ENCODE assay signal across 40 cellular contexts in genomic region chr12:42255221-42255874, GRCh38. TPM values are rescaled to one million over a fixed set of nuclear protein-coding genes. Genes with fewer than 3 reads are reported as not detected.
DNase-seq lines count a peak whose midpoint lies in the region; ATAC-seq, FAIRE-seq and TF ChIP-seq lines count a peak whose summit lies in the region.
"Had no signal": no experiment of that assay in that cellular context is flagged by ENCODE, and none has a peak within 500 bp of the region (broad histone marks: within the 10 kb centered on the region; RNA-seq: fewer than 3 reads in every experiment).

No MANE protein-coding gene starts in this region.

- no peak overlapping the region for H3K14ac ChIP-seq in H1 (ENCODE audit: insufficient read length)

- H3K27me3 ChIP-seq in H1 (replicated peaks in 1 of 4; ENCODE audit: control insufficient read depth in 3 of 4, extremely low read depth in 1 of 4, insufficient read depth in 3 of 4, low read length in 3 of 4), result no peaks in the 10 kb centered on the region
- H3K27me3 ChIP-seq in body of pancreas, result no peaks in the 10 kb centered on the region
- H3K27me3 ChIP-seq: Peyer's patch, suprapubic skin, upper lobe of left lung had no signal

- no peak overlapping the region for H4K8ac ChIP-seq in H1 (ENCODE audit: extremely low read depth, insufficient read depth, low read length)

- no peak overlapping the region for H3K56ac ChIP-seq in H1 (replicated peaks; ENCODE audit: insufficient read length, low read depth, low read length)

- H3K4me1 ChIP-seq in H1 (replicated peaks in 1 of 4; ENCODE audit: control insufficient read depth in 3 of 4, insufficient read depth in 4 of 4, low read length in 3 of 4) (no peaks in the 10 kb centered on the region), body of pancreas (no peaks in the 10 kb centered on the region)
- H3K4me1 ChIP-seq: Peyer's patch, psoas muscle, suprapubic skin, upper lobe of left lung had no signal

- H3K4me3 ChIP-seq in H1 (ENCODE audit: extremely low read depth in 1 of 4, insufficient read depth in 2 of 4, low read depth in 3 of 4, low read length in 4 of 4), result no peak overlapping the region
- H3K4me3 ChIP-seq in retinal pigment epithelial cell (ENCODE audit: low read length), result no peak overlapping the region
- H3K4me3 ChIP-seq in body of pancreas, result no peak overlapping the region
- H3K4me3 ChIP-seq: Peyer's patch, psoas muscle, suprapubic skin, upper lobe of left lung had no signal

- POLR2A ChIA-PET in H1 (lab: Charles Lee; ENCODE audit: partially characterized antibody), result no interaction called here

- WGBS in H1 (ENCODE audit: extremely low coverage in 1 of 2, insufficient coverage in 1 of 2, insufficient read length in 1 of 2, insufficient replicate concordance in 2 of 2, low coverage in 1 of 2, low lambda C conversion rate in 2 of 2, missing lambda C conversion rate in 1 of 2), 2 experiments, result 86% methylated on average over 2 of the region's 2 CpGs; no CpG with 5 or more reads in 1 of the 2 experiments
- 88 to 100% methylated on average over 2 of the region's 2 CpGs for WGBS in body of pancreas, 2 donors

- H3K27ac ChIP-seq in H1 (ENCODE audit: low read depth, low read length) (no peak overlapping the region), body of pancreas (no peak overlapping the region)
- H3K27ac ChIP-seq: Peyer's patch, psoas muscle, suprapubic skin, upper lobe of left lung, VCaP had no signal

- H3K4ac ChIP-seq in H1 (replicated peaks; ENCODE audit: insufficient read length, low read depth, low read length), result no peak overlapping the region

- no peak overlapping the region for H3K23ac ChIP-seq in H1 (ENCODE audit: insufficient read length)

- no peak; a peak in 1 of 4 replicates for TF ChIP-seq RAD21 in H1 (IDR thresholded peaks at IDR 0.05 in 1 of 2, conservative IDR thresholded peaks at IDR 0.05 in 1 of 2; ENCODE audit: low read depth in 2 of 2, low read length in 2 of 2)

- no peak overlapping the region for H2BK12ac ChIP-seq in H1 (ENCODE audit: low read depth, low read length)

- H3K36me3 ChIP-seq in H1 (ENCODE audit: control insufficient read depth in 2 of 4, insufficient read depth in 4 of 4, low read length in 3 of 4), result no peaks in the 10 kb centered on the region
- H3K36me3 ChIP-seq in body of pancreas (replicated peaks in 1 of 2; ENCODE audit: insufficient read depth in 1 of 2, low read depth in 2 of 2), result no peaks in the 10 kb centered on the region
- H3K36me3 ChIP-seq: Peyer's patch, suprapubic skin, upper lobe of left lung had no signal

- H3K18ac ChIP-seq in H1 (ENCODE audit: extremely low read depth, low read length), result no peak overlapping the region

- H3K9ac ChIP-seq in H1 (replicated peaks in 1 of 4; ENCODE audit: extremely low read depth in 1 of 4, low read depth in 3 of 4, low read length in 3 of 4), result no peak overlapping the region

- intact Hi-C loops in body of pancreas (cut with DNase I), result no loop called here

- H3K79me1 ChIP-seq in H1 (ENCODE audit: low read depth, low read length), result no peaks in the 10 kb centered on the region

- no peaks in the 10 kb centered on the region for H3K9me3 ChIP-seq in H1 (ENCODE audit: insufficient read depth in 2 of 2, low read depth in 1 of 2, low read length in 1 of 2)
- H3K9me3 ChIP-seq in body of pancreas, result no peaks in the 10 kb centered on the region
- H3K9me3 ChIP-seq: Peyer's patch, psoas muscle, suprapubic skin, upper lobe of left lung had no signal

- TF ChIP-seq POLR2A in H1 (IDR thresholded peaks at IDR 0.05; ENCODE audit: control extremely low read depth in 1 of 2, low read depth in 2 of 2, low read length in 2 of 2) (no peak), body of pancreas (IDR thresholded peaks at IDR 0.05) (no peak)

- no peak overlapping the region for H2BK5ac ChIP-seq in H1 (ENCODE audit: low read depth, low read length)

- H2BK20ac ChIP-seq in H1 (ENCODE audit: low read length), result no peak overlapping the region

- H2BK120ac ChIP-seq in H1 (replicated peaks; ENCODE audit: low read depth, low read length), result no peak overlapping the region

- no peak overlapping the region for H3K4me2 ChIP-seq in H1 (ENCODE audit: insufficient read depth in 1 of 2, low read depth in 2 of 2, low read length in 2 of 2)

- DNase-seq in DMS53 (lab: John Stamatoyannopoulos, UW), result peak; percentile 65
- DNase-seq in DMS53 treated with DMSO at 0.1 percent for 48 hours (lab: John Stamatoyannopoulos, UW; ENCODE audit: unreplicated experiment), result no peak
- no peak for DNase-seq in H1 (ENCODE audit: low read depth in 1 of 2, low spot score in 2 of 2)
- no peak for DNase-seq in retinal pigment epithelial cell (ENCODE audit: low read depth)
- no peak for DNase-seq in superior temporal gyrus (ENCODE audit: extremely low spot score)
- DNase-seq in GM19240 (ENCODE audit: insufficient read length, low spot score), result no peak
- DNase-seq in body of pancreas, result no peak
- DNase-seq: 8988T; activated CD4-positive, alpha-beta T cell treated with anti-CD3 and anti-CD28 coated beads for 48 hours; activated CD8-positive, alpha-beta memory T cell treated with anti-CD3 and anti-CD28 coated beads for 24 hours; activated effector memory CD4-positive, alpha-beta T cell treated with Interleukin-2 at 50 U/mL for 16 hours; activated naive CD8-positive, alpha-beta T cell treated with anti-CD3 and anti-CD28 coated beads, Interleukin-2, amount 10 ng/mL, durations not matched to agents 7 days and 5 days; activated T-cell treated with anti-CD3 and anti-CD28 coated beads for 4 hours; aorta; Calu3; caudate nucleus; CD4-positive, CD25-positive, alpha-beta regulatory T cell; cortex of kidney; effector memory CD4-positive, alpha-beta T cell; foreskin fibroblast; H7; head of caudate nucleus; Kasumi-1; MV-4-11; naive thymus-derived CD8-positive, alpha-beta T cell; NCI-H1436; NCI-H2081; occipital lobe; Peyer's patch; psoas muscle; SHP77; stimulated activated CD4-positive, alpha-beta T cell treated with anti-CD3 and anti-CD28 coated beads, Interleukin-4, amount 100 ng/mL, for 24 hours; T-helper 9 cell; upper lobe of left lung had no signal

- CTCF ChIA-PET in H1 (lab: Charles Lee; ENCODE audit: partially characterized antibody), result interaction anchor here (0.7 kb wide), 1 partner anchor 1101 kb away, joined by 3 read pairs; no protein-coding TSS in a partner anchor

- no peaks in the 10 kb centered on the region for H3K79me2 ChIP-seq in H1 (ENCODE audit: control insufficient read depth in 1 of 2, insufficient read depth in 2 of 2, low read length in 2 of 2)

- no peak overlapping the region for H4K5ac ChIP-seq in H1 (ENCODE audit: insufficient read length, low read depth, low read length)

- ATAC-seq in HG02610 (IDR thresholded peaks at IDR 0.05; ENCODE audit: unreplicated experiment) (peak; percentile 65), body of pancreas (no peak)
- ATAC-seq: esophagus mucosa; naive thymus-derived CD8-positive, alpha-beta T cell; psoas muscle had no signal

- H2BK15ac ChIP-seq in H1 (ENCODE audit: low read length), result no peak overlapping the region

- TF ChIP-seq CTCF in H1 (IDR thresholded peaks at IDR 0.05; ENCODE audit: control extremely low read depth in 1 of 3, insufficient read depth in 1 of 3, low read depth in 1 of 3, low read length in 3 of 3) (peak in 2 of 3 experiments; percentile 4 to 23; a peak in 2 of 4 replicates), retinal pigment epithelial cell (conservative IDR thresholded peaks at IDR 0.05; ENCODE audit: low read depth, low read length) (peak; percentile 2), body of pancreas (IDR thresholded peaks at IDR 0.05) (no peak)

- H2AFZ ChIP-seq in H1 (ENCODE audit: low read length), result no peak overlapping the region

- no peak for FAIRE-seq in H1 (lab: Jason Lieb, UNC)
- FAIRE-seq: GM18507, islet of Langerhans had no signal

- no peak for TF ChIP-seq EP300 in H1 (IDR thresholded peaks at IDR 0.05; ENCODE audit: borderline replicate concordance in 1 of 2, low read depth in 2 of 2, low read length in 2 of 2)

- no peaks in the 10 kb centered on the region for H3K23me2 ChIP-seq in H1 (ENCODE audit: low read depth, low read length)

- H4K91ac ChIP-seq in H1 (replicated peaks; ENCODE audit: insufficient read length, low read length), result no peak overlapping the region

- no peaks in the 10 kb centered on the region for H4K20me1 ChIP-seq in H1 (replicated peaks in 1 of 2; ENCODE audit: control insufficient read depth in 1 of 2, insufficient read depth in 2 of 2, low read length in 2 of 2)

- no peak overlapping the region for H2AK5ac ChIP-seq in H1 (ENCODE audit: low read depth, low read length)

TF ChIP-seq in H1, 55 proteins besides CTCF, POLR2A, EP300 and RAD21 (continues in another document):
- TF ChIP-seq FOSL1 (IDR thresholded peaks at IDR 0.05; ENCODE audit: insufficient read depth, low read depth, low read length) (no peak), CHD2 (IDR thresholded peaks at IDR 0.05; ENCODE audit: low read length) (no peak), POLR2AphosphoS5 (IDR thresholded peaks at IDR 0.05; ENCODE audit: low read depth, low read length) (no peak), E2F6 (IDR thresholded peaks at IDR 0.05) (no peak), RXRA (IDR thresholded peaks at IDR 0.05; ENCODE audit: insufficient read depth, low read depth, low read length) (no peak), SAP30 (IDR thresholded peaks at IDR 0.05; ENCODE audit: insufficient read depth, insufficient replicate concordance, low read length) (no peak)

RNA-seq across cellular contexts. Expression of gene YAF2, which starts 17.3 kb away (rescaled TPM):
- total RNA-seq in H1 (2021; fragmentation: NEBNext Ultra II Directional; extraction: Animal tissue kit (Norgen Biotek cat#: 25700)), result 2.2 and 2.7 TPM in 2 replicates
- polyA plus RNA-seq in H1 (2011; rRNA removed), result 0.50 and 0.75 TPM in 2 replicates
- 0.49 TPM for polyA plus RNA-seq in H1 (2011; cell fraction: cytosol; rRNA removed)
- polyA plus RNA-seq in H1 (2011; cell fraction: nucleus; rRNA removed), result 1.1 TPM
- 0.74 to 2.2 TPM (median 1.0 TPM) in 4 replicates for polyA plus RNA-seq in H1 (2012, experiment 1 of 2)
- polyA plus RNA-seq in H1 (2012, experiment 2 of 2), result 0.42 TPM
- 1.3 TPM for polyA plus RNA-seq in H1 (2013, experiment 1 of 2)
- polyA plus RNA-seq in H1 (2013, experiment 2 of 2), result 1.3 TPM
- polyA minus RNA-seq in H1 (2011; rRNA and poly(A)+ RNA removed), result 0.35 and 1.0 TPM in 2 replicates
- polyA minus RNA-seq in H1 (2011; cell fraction: cytosol; rRNA and poly(A)+ RNA removed), result not detected
- 1.9 TPM for polyA minus RNA-seq in H1 (2011; cell fraction: nucleus; rRNA and poly(A)+ RNA removed)
- 10 to 100 TPM; 17.6 to 27.0 TPM for total RNA-seq in body of pancreas

Comparison
In these comparisons a context has a peak if more than half of its experiments do, and no peak if none do; other contexts are left out.
1. CTCF ChIP-seq: peak in H1 (2 of 3) and retinal pigment epithelial cell (single experiment); none in body of pancreas (0 of 7).